ENCODE assay signal across 9 cellular contexts in genomic region chr10:88152720-88153119, GRCh38.
DNase-seq lines count a peak whose midpoint lies in the region; ATAC-seq, FAIRE-seq and TF ChIP-seq lines count a peak whose summit lies in the region.
"Had no signal": no experiment of that assay in that cellular context is flagged by ENCODE, and none has a peak within 500 bp of the region (broad histone marks: within the 10 kb centered on the region; RNA-seq: fewer than 3 reads in every experiment).

No MANE protein-coding gene starts in this region.

- no peaks in the 10 kb centered on the region for H4K20me1 ChIP-seq in OCI-LY7 (ENCODE audit: insufficient read depth, low read length)
- H4K20me1 ChIP-seq in astrocyte (ENCODE audit: insufficient read depth, low read length), result no peaks in the 10 kb centered on the region

- peak; percentile 5 for FAIRE-seq in astrocyte (lab: Jason Lieb, UNC)
- FAIRE-seq: TTC549 had no signal

- H3K36me3 Mint-ChIP-seq in astrocyte (ENCODE audit: low read depth, unreplicated experiment), result no peaks in the 10 kb centered on the region

- H3K4me2 ChIP-seq in OCI-LY7 (ENCODE audit: low read length) (no peak overlapping the region), astrocyte (ENCODE audit: low read length) (peak overlapping the region; percentile 32)

- no peak for ATAC-seq in HG03457 (IDR thresholded peaks at IDR 0.05; ENCODE audit: unreplicated experiment)

- CTCF ChIA-PET in OCI-LY7 (lab: Charles Lee; ENCODE audit: unreplicated experiment), result no interaction called here

- H3K4me1 ChIP-seq in OCI-LY7 (ENCODE audit: insufficient read depth, low read length, poor library complexity, severe bottlenecking), result peaks cover 10% of the 10 kb centered on the region
- H3K4me1 ChIP-seq in astrocyte (ENCODE audit: insufficient read depth, low read length), result peaks cover 37% of the 10 kb centered on the region
- H3K4me1 ChIP-seq in prostate gland (replicated peaks), result no peaks in the 10 kb centered on the region

- H3K9ac ChIP-seq in astrocyte (ENCODE audit: low read length), result peak overlapping the region; percentile 17

- no peak for TF ChIP-seq CTCF in GM06990 (IDR thresholded peaks at IDR 0.05; ENCODE audit: insufficient read depth, low read length, poor library complexity, severe bottlenecking)
- TF ChIP-seq CTCF in OCI-LY7 (conservative IDR thresholded peaks at IDR 0.05; ENCODE audit: low read length), result no peak
- TF ChIP-seq CTCF in astrocyte (IDR thresholded peaks at IDR 0.05; ENCODE audit: insufficient read depth, low read depth, low read length), result no peak
- TF ChIP-seq CTCF in prostate gland (IDR thresholded peaks at IDR 0.05), result no peak

- H3K27ac Mint-ChIP-seq in astrocyte (ENCODE audit: unreplicated experiment), result peak overlapping the region; percentile 92

- H3K27me3 ChIP-seq in GM06990 (replicated peaks; ENCODE audit: control insufficient read depth, insufficient read depth, low read length), result no peaks in the 10 kb centered on the region
- no peaks in the 10 kb centered on the region for H3K27me3 ChIP-seq in astrocyte (ENCODE audit: insufficient read depth, low read length)
- no peaks in the 10 kb centered on the region for H3K27me3 ChIP-seq in prostate gland (replicated peaks; ENCODE audit: insufficient read depth)

- no peak for TF ChIP-seq POLR2A in prostate gland (IDR thresholded peaks at IDR 0.05)

- no peaks in the 10 kb centered on the region for H3K9me3 ChIP-seq in OCI-LY7 (ENCODE audit: low read length)
- H3K9me3 ChIP-seq in astrocyte (ENCODE audit: insufficient read depth, low read depth, low read length), result no peaks in the 10 kb centered on the region
- H3K9me3 ChIP-seq in prostate gland, result no peaks in the 10 kb centered on the region

- no peak overlapping the region for H3K4me3 Mint-ChIP-seq in astrocyte (ENCODE audit: unreplicated experiment)

- no peaks in the 10 kb centered on the region for H3K79me2 ChIP-seq in OCI-LY7 (ENCODE audit: insufficient read depth, low read depth, low read length)
- H3K79me2 ChIP-seq in astrocyte (ENCODE audit: insufficient read depth, low read length), result no peaks in the 10 kb centered on the region

- no peaks in the 10 kb centered on the region for H3K9me3 Mint-ChIP-seq in astrocyte (ENCODE audit: unreplicated experiment)

- H3K9me2 ChIP-seq in OCI-LY7 (ENCODE audit: insufficient read depth, low read length), result no peaks in the 10 kb centered on the region

- H3K4me3 ChIP-seq in GM06990 (replicated peaks; ENCODE audit: low read depth, low read length) (no peak overlapping the region), OCI-LY7 (ENCODE audit: low read depth, low read length, poor library complexity, severe bottlenecking) (no peak overlapping the region), astrocyte (ENCODE audit: insufficient read depth, low read depth, low read length) (no peak overlapping the region), prostate gland (no peak overlapping the region)

- H2AFZ ChIP-seq in OCI-LY7 (ENCODE audit: low read length) (0 out of 2 replicates have a peak overlapping the region, but pooled peaks have one; percentile 11), astrocyte (ENCODE audit: low read depth, low read length) (peak overlapping the region; percentile 31)

- WGBS in prostate gland, result 64% methylated on average over 1 of the region's 1 CpG

- H3K4me1 Mint-ChIP-seq in astrocyte (ENCODE audit: low read depth, unreplicated experiment), result peaks cover 34% of the 10 kb centered on the region

- intact Hi-C loops in OCI-LY7 (cut with micrococcal nuclease; ENCODE audit: unreplicated experiment), result no loop called here
- intact Hi-C loops in prostate gland (cut with DNase I), result no loop called here

- no TSS peak for BruUV-seq in OCI-LY7 (replicated peaks; lab: Mats Ljungman, UMichigan)

- POLR2A ChIA-PET in OCI-LY7 (lab: Charles Lee), result interaction anchor here (1.2 kb wide), 2 partner anchors 10 to 22 kb away, joined by 4 read pairs; no protein-coding TSS in a partner anchor

- H3K27ac ChIP-seq in OCI-LY7 (ENCODE audit: low read depth, low read length, poor library complexity, severe bottlenecking) (no peak overlapping the region), astrocyte (ENCODE audit: low read depth, low read length) (peak overlapping the region; percentile 80), prostate gland (no peak overlapping the region)

- DNase-seq in GM06990 (ENCODE audit: extremely low read depth, insufficient read length), result peak; percentile 57
- DNase-seq in HCEC 1CT, result peak; percentile 98
- peak; percentile 36 for DNase-seq in OCI-LY7 (ENCODE audit: low spot score)
- peak; percentile 94 for DNase-seq in astrocyte (ENCODE audit: low read depth)
- DNase-seq in prostate gland (ENCODE audit: low spot score), result peak; percentile 29
- DNase-seq in NCI-H2029 treated with DMSO at 0.1 percent for 48 hours (lab: John Stamatoyannopoulos, UW), result no peak
- no peak for DNase-seq in retina

- no peaks in the 10 kb centered on the region for H3K27me3 Mint-ChIP-seq in astrocyte (ENCODE audit: low read depth, unreplicated experiment)

- no peaks in the 10 kb centered on the region for H3K36me3 ChIP-seq in GM06990 (ENCODE audit: control insufficient read depth, insufficient read depth, low read length)
- no peaks in the 10 kb centered on the region for H3K36me3 ChIP-seq in OCI-LY7 (ENCODE audit: insufficient read depth, low read length)
- no peaks in the 10 kb centered on the region for H3K36me3 ChIP-seq in astrocyte (ENCODE audit: insufficient read depth, low read length)
- no peaks in the 10 kb centered on the region for H3K36me3 ChIP-seq in prostate gland

Comparison
In these comparisons a context has a peak if more than half of its experiments do, and no peak if none do; other contexts are left out.
1. DNase-seq: peak in GM06990 (single experiment), HCEC 1CT (single experiment), OCI-LY7 (single experiment), astrocyte (single experiment) and prostate gland (single experiment); none in NCI-H2029 treated with DMSO at 0.1 percent for 48 hours (single experiment) and retina (single experiment).